Comparison of ENCODE assay signal across 1 cellular context in genomic region chr10:102631525-102632393, GRCh38.
TF ChIP-seq lines count a peak whose summit lies in the region.

No MANE protein-coding gene starts in this region.

TF ChIP-seq in H1, 55 proteins besides CTCF, POLR2A, EP300 and RAD21 (continued from another document):
- TF ChIP-seq, protein P1, sequence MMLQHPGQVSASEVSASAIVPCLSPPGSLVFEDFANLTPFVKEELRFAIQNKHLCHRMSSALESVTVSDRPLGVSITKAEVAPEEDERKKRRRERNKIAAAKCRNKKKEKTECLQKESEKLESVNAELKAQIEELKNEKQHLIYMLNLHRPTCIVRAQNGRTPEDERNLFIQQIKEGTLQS (IDR thresholded peaks at IDR 0.05; ENCODE audit: insufficient read depth, low read depth, low read length), result no peak
- TF ChIP-seq POU5F1 (IDR thresholded peaks at IDR 0.05; ENCODE audit: low read depth, low read length) (no peak), YY1 (IDR thresholded peaks at IDR 0.05; ENCODE audit: low read depth, low read length) (no peak), EGR1 (IDR thresholded peaks at IDR 0.05; ENCODE audit: borderline replicate concordance, low read depth, low read length) (no peak), NANOG (IDR thresholded peaks at IDR 0.05; ENCODE audit: insufficient read depth, low read depth, low read length, poor library complexity, severe bottlenecking) (no peak), FOSL1 (IDR thresholded peaks at IDR 0.05; ENCODE audit: insufficient read depth, low read depth, low read length) (no peak), POLR2AphosphoS5 (IDR thresholded peaks at IDR 0.05; ENCODE audit: low read depth, low read length) (no peak), MAX (IDR thresholded peaks at IDR 0.05) (no peak)
- TF ChIP-seq, protein P2, sequence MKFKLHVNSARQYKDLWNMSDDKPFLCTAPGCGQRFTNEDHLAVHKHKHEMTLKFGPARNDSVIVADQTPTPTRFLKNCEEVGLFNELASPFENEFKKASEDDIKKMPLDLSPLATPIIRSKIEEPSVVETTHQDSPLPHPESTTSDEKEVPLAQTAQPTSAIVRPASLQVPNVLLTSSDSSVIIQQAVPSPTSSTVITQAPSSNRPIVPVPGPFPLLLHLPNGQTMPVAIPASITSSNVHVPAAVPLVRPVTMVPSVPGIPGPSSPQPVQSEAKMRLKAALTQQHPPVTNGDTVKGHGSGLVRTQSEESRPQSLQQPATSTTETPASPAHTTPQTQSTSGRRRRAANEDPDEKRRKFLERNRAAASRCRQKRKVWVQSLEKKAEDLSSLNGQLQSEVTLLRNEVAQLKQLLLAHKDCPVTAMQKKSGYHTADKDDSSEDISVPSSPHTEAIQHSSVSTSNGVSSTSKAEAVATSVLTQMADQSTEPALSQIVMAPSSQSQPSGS (IDR thresholded peaks at IDR 0.05; ENCODE audit: low read length), result no peak
